In genomic region chrX:150574824-150575409, GRCh38 we compare ENCODE assay signal across 8 cellular contexts. TPM values are rescaled to one million over a fixed set of nuclear protein-coding genes. Genes with fewer than 3 reads are reported as not detected.
DNase-seq lines count a peak whose midpoint lies in the region; ATAC-seq, FAIRE-seq and TF ChIP-seq lines count a peak whose summit lies in the region.

No MANE protein-coding gene starts in this region.

- no peaks in the 10 kb centered on the region for H3K36me3 Mint-ChIP-seq in activated T-cell treated with anti-CD3 and anti-CD28 coated beads, Interleukin-2, amount 50 U/mL, for 4 hours (ENCODE audit: insufficient read depth)
- peaks cover 2% of the 10 kb centered on the region for H3K36me3 Mint-ChIP-seq in activated T-helper 1 cell treated with anti-CD3 and anti-CD28 coated beads, Interleukin-12 subunit alpha, Interleukin-12 subunit beta, Interleukin-2, Interleukin-4 antibody, amounts not matched to agents 30 ng/mL and 10 ng/mL and 1 ng/mL, durations not matched to agents 14 hours and 24 hours and 36 hours (ENCODE audit: low read depth)

- WGBS in suprapubic skin = 42% methylated on average over 9 of the region's 9 CpGs
- WGBS in pancreas, 2 donors = 47 to 74% methylated on average over 9 of the region's 9 CpGs

- intact Hi-C loops in activated T-helper 1 cell treated with anti-CD3 and anti-CD28 coated beads, Interleukin-12 subunit alpha, Interleukin-12 subunit beta, Interleukin-2, Interleukin-4 antibody, amounts not matched to agents 30 ng/mL and 10 ng/mL and 1 ng/mL, durations not matched to agents 14 hours and 24 hours and 36 hours (cut with micrococcal nuclease) = loop anchor here (1.0 to 10.0 kb wide), 9 partner anchors 60 to 1070 kb away; partner anchors contain the start of genes HMGB3 and IDS
- intact Hi-C loops in pancreas (cut with DNase I) = no loop called here

- TF ChIP-seq POLR2A in suprapubic skin (IDR thresholded peaks at IDR 0.05) = no peak

- peak; percentile 48 to 61 for ATAC-seq in activated T-cell treated with anti-CD3 and anti-CD28 coated beads, Interleukin-2, amount 50 U/mL, for 4 hours
- ATAC-seq in HG02981 (IDR thresholded peaks at IDR 0.05; ENCODE audit: unreplicated experiment) (peak; percentile 60), pancreas (no peak)

- no peaks in the 10 kb centered on the region for H3K9me3 Mint-ChIP-seq in activated T-cell treated with anti-CD3 and anti-CD28 coated beads, Interleukin-2, amount 50 U/mL, for 4 hours
- no peaks in the 10 kb centered on the region for H3K9me3 Mint-ChIP-seq in activated T-helper 1 cell treated with anti-CD3 and anti-CD28 coated beads, Interleukin-12 subunit alpha, Interleukin-12 subunit beta, Interleukin-2, Interleukin-4 antibody, amounts not matched to agents 30 ng/mL and 10 ng/mL and 1 ng/mL, durations not matched to agents 14 hours and 24 hours and 36 hours

- H3K4me1 Mint-ChIP-seq in activated T-cell treated with anti-CD3 and anti-CD28 coated beads, Interleukin-2, amount 50 U/mL, for 4 hours (ENCODE audit: low read depth) = peaks cover 80% of the 10 kb centered on the region
- peaks cover 82% of the 10 kb centered on the region for H3K4me1 Mint-ChIP-seq in activated T-helper 1 cell treated with anti-CD3 and anti-CD28 coated beads, Interleukin-12 subunit alpha, Interleukin-12 subunit beta, Interleukin-2, Interleukin-4 antibody, amounts not matched to agents 30 ng/mL and 10 ng/mL and 1 ng/mL, durations not matched to agents 14 hours and 24 hours and 36 hours (ENCODE audit: low read depth)

- FAIRE-seq in pancreas (lab: Jason Lieb, UNC) = no peak

- no peaks in the 10 kb centered on the region for H3K27me3 ChIP-seq in suprapubic skin
- no peaks in the 10 kb centered on the region for H3K27me3 ChIP-seq in pancreas

- no peaks in the 10 kb centered on the region for H3K27me3 Mint-ChIP-seq in activated T-cell treated with anti-CD3 and anti-CD28 coated beads, Interleukin-2, amount 50 U/mL, for 4 hours (ENCODE audit: low read depth)
- no peaks in the 10 kb centered on the region for H3K27me3 Mint-ChIP-seq in activated T-helper 1 cell treated with anti-CD3 and anti-CD28 coated beads, Interleukin-12 subunit alpha, Interleukin-12 subunit beta, Interleukin-2, Interleukin-4 antibody, amounts not matched to agents 30 ng/mL and 10 ng/mL and 1 ng/mL, durations not matched to agents 14 hours and 24 hours and 36 hours (ENCODE audit: insufficient read depth)

- no peak overlapping the region for H3K4me3 ChIP-seq in suprapubic skin
- H3K4me3 ChIP-seq in pancreas = no peak overlapping the region

- no peak for TF ChIP-seq EP300 in suprapubic skin (IDR thresholded peaks at IDR 0.05)

- H3K36me3 ChIP-seq in suprapubic skin (no peaks in the 10 kb centered on the region), pancreas (no peaks in the 10 kb centered on the region)

- H3K27ac ChIP-seq in suprapubic skin (peak overlapping the region; percentile 18), pancreas (no peak overlapping the region)

- H3K4me3 Mint-ChIP-seq in activated T-cell treated with anti-CD3 and anti-CD28 coated beads, Interleukin-2, amount 50 U/mL, for 4 hours = peak overlapping the region; percentile 75
- peak overlapping the region; percentile 76 for H3K4me3 Mint-ChIP-seq in activated T-helper 1 cell treated with anti-CD3 and anti-CD28 coated beads, Interleukin-12 subunit alpha, Interleukin-12 subunit beta, Interleukin-2, Interleukin-4 antibody, amounts not matched to agents 30 ng/mL and 10 ng/mL and 1 ng/mL, durations not matched to agents 14 hours and 24 hours and 36 hours

- no peak for TF ChIP-seq CTCF in suprapubic skin (IDR thresholded peaks at IDR 0.05)
- TF ChIP-seq CTCF in pancreas (IDR thresholded peaks at IDR 0.05) = no peak

- peak overlapping the region; percentile 93 for H3K27ac Mint-ChIP-seq in activated T-helper 1 cell treated with anti-CD3 and anti-CD28 coated beads, Interleukin-12 subunit alpha, Interleukin-12 subunit beta, Interleukin-2, Interleukin-4 antibody, amounts not matched to agents 30 ng/mL and 10 ng/mL and 1 ng/mL, durations not matched to agents 14 hours and 24 hours and 36 hours

- peaks cover 36% of the 10 kb centered on the region for H3K4me1 ChIP-seq in suprapubic skin
- H3K4me1 ChIP-seq in pancreas = peaks cover 0 to 5% (median 0%) of the 10 kb centered on the region in 3 donors

- no peak for DNase-seq in activated T-cell treated with anti-CD3 and anti-CD28 coated beads, Interleukin-2, amount 50 U/mL, for 4 hours
- DNase-seq in activated T-cell treated with anti-CD3 and anti-CD28 coated beads for 4 hours (no peak), suprapubic skin (ENCODE audit: low spot score in 2 of 2) (no peak), mesenteric fat pad (ENCODE audit: low spot score) (no peak), NCI-H1930 (lab: John Stamatoyannopoulos, UW) (no peak), pancreas (no peak)
- peak; percentile 6 for DNase-seq in activated T-helper 1 cell treated with anti-CD3 and anti-CD28 coated beads, Interleukin-12 subunit alpha, Interleukin-12 subunit beta, Interleukin-2, Interleukin-4 antibody, amounts not matched to agents 30 ng/mL and 10 ng/mL and 1 ng/mL, durations not matched to agents 14 hours and 24 hours and 36 hours (ENCODE audit: low spot score)

- no peaks in the 10 kb centered on the region for H3K9me3 ChIP-seq in suprapubic skin
- no peaks in the 10 kb centered on the region for H3K9me3 ChIP-seq in pancreas

RNA-seq across cellular contexts. Expression of gene MTM1, which starts 6.5 kb away (rescaled TPM):
- total RNA-seq in activated T-cell treated with anti-CD3 and anti-CD28 coated beads, Interleukin-2, amount 50 U/mL, for 4 hours = 10 to 100 TPM; 14.9 to 17.2 (median 15.4) TPM
- 24.1 and 24.3 TPM in 2 replicates for total RNA-seq in activated T-helper 1 cell treated with anti-CD3 and anti-CD28 coated beads, Interleukin-12 subunit alpha, Interleukin-12 subunit beta, Interleukin-2, Interleukin-4 antibody, amounts not matched to agents 30 ng/mL and 10 ng/mL and 1 ng/mL, durations not matched to agents 14 hours and 24 hours and 36 hours
- 10 to 100 TPM; 15.4 to 18.4 (median 16.7) TPM for total RNA-seq in suprapubic skin
- 15.7 TPM for total RNA-seq in mesenteric fat pad
- 10 to 100 TPM in 1 of 6 donors, 1 to 10 TPM in 5; 3.3 to 10.2 (median 4.9) TPM for total RNA-seq in pancreas
- polyA plus RNA-seq in pancreas = 1 to 10 TPM; 1.1 to 3.6 TPM

Comparison
In these comparisons a context has a peak if more than half of its experiments do, and no peak if none do; other contexts are left out.
1. ATAC-seq: peak in activated T-cell treated with anti-CD3 and anti-CD28 coated beads, Interleukin-2, amount 50 U/mL, for 4 hours (2 of 2) and HG02981 (single experiment); none in pancreas (0 of 4).